11 cellular contexts compared by ENCODE assay signal in genomic region chr11:133955945-133956421, GRCh38. TPM values are rescaled to one million over a fixed set of nuclear protein-coding genes. Genes with fewer than 3 reads are reported as not detected.
DNase-seq lines count a peak whose midpoint lies in the region; ATAC-seq, FAIRE-seq and TF ChIP-seq lines count a peak whose summit lies in the region.
"Had no signal": no experiment of that assay in that cellular context is flagged by ENCODE, and none has a peak within 500 bp of the region (broad histone marks: within the 10 kb centered on the region; RNA-seq: fewer than 3 reads in every experiment).

No MANE protein-coding gene starts in this region.

- H3K9ac ChIP-seq in skeletal muscle satellite cell (ENCODE audit: low read depth, low read length) = no peak overlapping the region

- peaks cover 3% of the 10 kb centered on the region for H3K4me1 ChIP-seq in skeletal muscle satellite cell (ENCODE audit: control insufficient read depth, insufficient read depth, low read length)

- no peak for FAIRE-seq in urothelium cell line (lab: Jason Lieb, UNC)

- no peaks in the 10 kb centered on the region for H3K9me3 ChIP-seq in skeletal muscle satellite cell (replicated peaks; ENCODE audit: low read length)

- peak; percentile 45 for ATAC-seq in Right ventricle myocardium superior (ENCODE audit: poor library complexity)
- no peak for ATAC-seq in HG03280 (IDR thresholded peaks at IDR 0.05; ENCODE audit: unreplicated experiment)
- no peak for ATAC-seq in GM21786 (IDR thresholded peaks at IDR 0.05; ENCODE audit: unreplicated experiment)

- peaks cover 75% of the 10 kb centered on the region for H3K27me3 ChIP-seq in skeletal muscle satellite cell (ENCODE audit: control insufficient read depth, insufficient read depth, low read length)

- H3K27ac ChIP-seq in VCaP = peak overlapping the region; percentile 94
- H3K27ac ChIP-seq: 22Rv1 had no signal

- DNase-seq in DMS 273 (lab: John Stamatoyannopoulos, UW; ENCODE audit: unreplicated experiment) = peak; percentile 39
- no peak for DNase-seq in DMS 273 treated with DMSO at 0.1 percent for 48 hours (lab: John Stamatoyannopoulos, UW)
- DNase-seq in Right ventricle myocardium superior = peak; percentile 36
- DNase-seq in urothelium cell line (ENCODE audit: low spot score) = no peak
- DNase-seq: IMR-90, naive B cell had no signal

- no peaks in the 10 kb centered on the region for H3K36me3 ChIP-seq in skeletal muscle satellite cell (ENCODE audit: insufficient read depth, low read length)

- TF ChIP-seq CTCF in VCaP (conservative IDR thresholded peaks at IDR 0.05) = no peak

- peak overlapping the region; percentile 25 for H3K4me2 ChIP-seq in skeletal muscle satellite cell (ENCODE audit: low read length)

- intact Hi-C loops in Right ventricle myocardium superior (cut with DNase I) = no loop called here

- H3K4me3 ChIP-seq in skeletal muscle satellite cell (ENCODE audit: low read length) = no peak overlapping the region

RNA-seq across cellular contexts. Expression of gene IGSF9B, which starts 0.8 kb away (rescaled TPM):
- 38.9 TPM for total RNA-seq in Right ventricle myocardium superior
- 0.51 and 3.5 TPM in 2 replicates for total RNA-seq in skeletal muscle satellite cell (2012; rRNA removed)

Comparison
In these comparisons a context has a peak if more than half of its experiments do, and no peak if none do; other contexts are left out.
1. DNase-seq: peak in DMS 273 (single experiment) and Right ventricle myocardium superior (single experiment); none in DMS 273 treated with DMSO at 0.1 percent for 48 hours (single experiment) and urothelium cell line (single experiment).